ENCODE assay signal across 19 cellular contexts in genomic region chr5:174998131-174998730, GRCh38.
DNase-seq lines count a peak whose midpoint lies in the region; ATAC-seq and TF ChIP-seq lines count a peak whose summit lies in the region.
"Had no signal": no experiment of that assay in that cellular context is flagged by ENCODE, and none has a peak within 500 bp of the region (broad histone marks: within the 10 kb centered on the region; RNA-seq: fewer than 3 reads in every experiment).

No MANE protein-coding gene starts in this region.

- H3K27me3 Mint-ChIP-seq in activated naive CD4-positive, alpha-beta T cell treated with anti-CD3 and anti-CD28 coated beads for 36 hours (ENCODE audit: low read depth): peaks cover 2% of the 10 kb centered on the region
- H3K27me3 Mint-ChIP-seq in T-helper 17 cell: no peaks in the 10 kb centered on the region

- no peaks in the 10 kb centered on the region for H3K9me1 ChIP-seq in IMR-90 (ENCODE audit: insufficient read depth, low read length)

- H4K20me1 ChIP-seq in IMR-90 (ENCODE audit: insufficient read depth, low read length): no peaks in the 10 kb centered on the region

- no peak overlapping the region for H2BK15ac ChIP-seq in IMR-90 (ENCODE audit: low read depth, low read length)

- POLR2A ChIA-PET in IMR-90 (lab: Charles Lee; ENCODE audit: unreplicated experiment): no interaction called here

- no peak overlapping the region for H4K8ac ChIP-seq in IMR-90 (ENCODE audit: low read depth in 2 of 2, low read length in 2 of 2)

- no peak overlapping the region for H2AFZ ChIP-seq in IMR-90 (replicated peaks; ENCODE audit: low read length, poor library complexity)

- no peak overlapping the region for H4K91ac ChIP-seq in IMR-90 (ENCODE audit: insufficient read depth, low read depth, low read length)

- no peaks in the 10 kb centered on the region for H3K27me3 ChIP-seq in IMR-90 (ENCODE audit: control insufficient read depth, insufficient read depth, low read length)
- H3K27me3 ChIP-seq in tibial nerve: no peaks in the 10 kb centered on the region

- H3K9me3 Mint-ChIP-seq in activated naive CD4-positive, alpha-beta T cell treated with anti-CD3 and anti-CD28 coated beads for 36 hours: peaks cover 17% of the 10 kb centered on the region

- no peak for TF ChIP-seq RAD21 in IMR-90 (IDR thresholded peaks at IDR 0.05; ENCODE audit: low read length)

- H3K4ac ChIP-seq in IMR-90 (ENCODE audit: low read depth, low read length): no peak overlapping the region

- no peak overlapping the region for H2BK120ac ChIP-seq in IMR-90 (ENCODE audit: low read depth, low read length)

- no peak overlapping the region for H3K4me3 Mint-ChIP-seq in activated naive CD4-positive, alpha-beta T cell treated with anti-CD3 and anti-CD28 coated beads for 36 hours
- peak overlapping the region; percentile 46 for H3K4me3 Mint-ChIP-seq in T-helper 17 cell

- no peak for TF ChIP-seq EP300 in tibial nerve (IDR thresholded peaks at IDR 0.05)

- H3K4me3 ChIP-seq in IMR-90 (ENCODE audit: insufficient read depth, low read depth, low read length) (no peak overlapping the region), tibial nerve (no peak overlapping the region)
- H3K4me3 ChIP-seq: GM12878 had no signal

- H3K4me1 Mint-ChIP-seq in activated naive CD4-positive, alpha-beta T cell treated with anti-CD3 and anti-CD28 coated beads for 36 hours (ENCODE audit: low read depth): peaks cover 13% of the 10 kb centered on the region
- peaks cover 2% of the 10 kb centered on the region for H3K4me1 Mint-ChIP-seq in T-helper 17 cell

- no peak overlapping the region for H4K5ac ChIP-seq in IMR-90 (ENCODE audit: low read depth, low read length)

- no peak overlapping the region for H2AK9ac ChIP-seq in IMR-90 (replicated peaks; ENCODE audit: low read depth, low read length, poor library complexity)

- no TSS peak for BruUV-seq in IMR-90 (replicated peaks; lab: Mats Ljungman, UMichigan)

- TF ChIP-seq POLR2A in IMR-90 (IDR thresholded peaks at IDR 0.05; ENCODE audit: low read depth, low read length) (no peak), tibial nerve (IDR thresholded peaks at IDR 0.05) (no peak)

- H3K36me3 Mint-ChIP-seq in activated naive CD4-positive, alpha-beta T cell treated with anti-CD3 and anti-CD28 coated beads for 36 hours (ENCODE audit: low read depth): peaks cover 6% of the 10 kb centered on the region
- H3K36me3 Mint-ChIP-seq in T-helper 17 cell (ENCODE audit: low read depth): no peaks in the 10 kb centered on the region

- DNase-seq in activated naive CD4-positive, alpha-beta T cell treated with anti-CD3 and anti-CD28 coated beads for 36 hours: peak; percentile 40
- no peak for DNase-seq in activated naive CD4-positive, alpha-beta T cell treated with Interleukin-2 at 50 U/mL for 16 hours
- DNase-seq in IMR-90 (no peak), T-helper 17 cell (no peak), islet precursor cell (peak; percentile 15), tibial nerve (ENCODE audit: low spot score in 2 of 2) (no peak)
- DNase-seq in stimulated activated CD4-positive, alpha-beta T cell treated with anti-CD3 and anti-CD28 coated beads, Interleukin-4, amount 100 ng/mL, for 4 hours: no peak
- DNase-seq: C1 segment of cervical spinal cord, Caco-2, DMS53, HCEC 1CT, KG1, NCI-H1417 treated with DMSO at 0.1 percent for 48 hours, NCI-H2029, NCI-H2171 treated with DMSO at 0.1 percent for 48 hours, NCI-H82, SHP77 treated with DMSO at 0.1 percent for 48 hours had no signal

- no CpG with 5 or more reads among the region's 5 CpGs for WGBS in IMR-90 (ENCODE audit: extremely low coverage in 2 of 2, insufficient read length in 1 of 2), 2 experiments
- 83 to 94% methylated on average over 5 of the region's 5 CpGs for WGBS in tibial nerve, 2 donors

- H2AK5ac ChIP-seq in IMR-90 (ENCODE audit: low read depth, low read length): no peak overlapping the region

- no peak overlapping the region for H3K23ac ChIP-seq in IMR-90 (ENCODE audit: low read depth, low read length)

- intact Hi-C loops in activated naive CD4-positive, alpha-beta T cell treated with anti-CD3 and anti-CD28 coated beads for 36 hours (cut with micrococcal nuclease): no loop called here
- intact Hi-C loops in IMR-90 (cut with micrococcal nuclease): no loop called here

- H3K18ac ChIP-seq in IMR-90 (ENCODE audit: low read depth, low read length): no peak overlapping the region

- H3K4me2 ChIP-seq in IMR-90 (ENCODE audit: low read depth, low read length): no peak overlapping the region

- H3K9me3 ChIP-seq in IMR-90 (ENCODE audit: control insufficient read depth, insufficient read depth, low read length) (peaks cover 2% of the 10 kb centered on the region), T-helper 17 cell (ENCODE audit: control insufficient read depth, low read length, poor library complexity, severe bottlenecking) (peaks cover 4% of the 10 kb centered on the region), tibial nerve (peaks cover 0 to 22% (median 0%) of the 10 kb centered on the region in 4 donors)
- H3K9me3 ChIP-seq: Caco-2 had no signal

- H3K4me1 ChIP-seq in IMR-90 (ENCODE audit: control insufficient read depth, insufficient read depth, low read length): no peaks in the 10 kb centered on the region
- H3K4me1 ChIP-seq in tibial nerve: no peaks in the 10 kb centered on the region
- H3K4me1 ChIP-seq: Caco-2 had no signal

- no peaks in the 10 kb centered on the region for H3K36me3 ChIP-seq in IMR-90 (ENCODE audit: control insufficient read depth, insufficient read depth, low read length)
- H3K36me3 ChIP-seq in tibial nerve: no peaks in the 10 kb centered on the region

- H3K27ac ChIP-seq in IMR-90 (ENCODE audit: insufficient read depth, low read length) (no peak overlapping the region), tibial nerve (no peak overlapping the region)

- dilution Hi-C loops in IMR-90 (cut with HindIII; ENCODE audit: low sequenced_read_pairs, unreplicated experiment): no loop called here

- H3K27ac Mint-ChIP-seq in activated naive CD4-positive, alpha-beta T cell treated with anti-CD3 and anti-CD28 coated beads for 36 hours: no peak overlapping the region
- H3K27ac Mint-ChIP-seq in T-helper 17 cell: no peak overlapping the region

- H3K56ac ChIP-seq in IMR-90 (ENCODE audit: extremely low read depth, insufficient read depth, low read length): no peak overlapping the region

- CTCF ChIA-PET in activated naive CD4-positive, alpha-beta T cell treated with anti-CD3 and anti-CD28 coated beads for 36 hours (lab: Charles Lee): interaction anchor here (1.1 kb wide), 1 partner anchor 14 kb away, joined by 4 read pairs; no protein-coding TSS in a partner anchor
- CTCF ChIA-PET in IMR-90 (lab: Yijun Ruan, JAX): interaction anchor here (0.7 kb wide), 1 partner anchor 349 kb away, joined by 3 read pairs; no protein-coding TSS in a partner anchor

- no peak for TF ChIP-seq CTCF in IMR-90 (conservative IDR thresholded peaks at IDR 0.05; ENCODE audit: low read depth, low read length)
- TF ChIP-seq CTCF in tibial nerve (IDR thresholded peaks at IDR 0.05): no peak

- H2BK5ac ChIP-seq in IMR-90 (ENCODE audit: low read depth, low read length, poor library complexity, severe bottlenecking): no peak overlapping the region

- no peaks in the 10 kb centered on the region for H3K79me1 ChIP-seq in IMR-90 (ENCODE audit: low read depth in 1 of 2, low read length in 2 of 2)

- H3K14ac ChIP-seq in IMR-90 (replicated peaks; ENCODE audit: low read depth, low read length): no peak overlapping the region

- ATAC-seq in IMR-90 (ENCODE audit: low read depth) (no peak), T-helper 17 cell (peak; percentile 57), GM19023 (IDR thresholded peaks at IDR 0.05; ENCODE audit: unreplicated experiment) (no peak)
- ATAC-seq: GM12878 had no signal

- no peak overlapping the region for H2BK20ac ChIP-seq in IMR-90 (ENCODE audit: low read depth, low read length)

- no peak overlapping the region for H3K9ac ChIP-seq in IMR-90 (ENCODE audit: low read depth, low read length)

- in situ Hi-C loops in IMR-90 (cut with MboI; ENCODE audit: low sequenced_read_pairs): no loop called here

TF ChIP-seq in IMR-90, 13 proteins besides CTCF, POLR2A, EP300 and RAD21:
- TF ChIP-seq BHLHE40 (IDR thresholded peaks at IDR 0.05; ENCODE audit: low read depth, low read length) (no peak), MAFK (IDR thresholded peaks at IDR 0.05; ENCODE audit: low read depth, low read length) (peak; percentile 47; the same call in 1 of the 2 replicates)

Comparison
In these comparisons a context has a peak if more than half of its experiments do, and no peak if none do; other contexts are left out.
1. DNase-seq: peak in activated naive CD4-positive, alpha-beta T cell treated with anti-CD3 and anti-CD28 coated beads for 36 hours (single experiment) and islet precursor cell (single experiment); none in activated naive CD4-positive, alpha-beta T cell treated with Interleukin-2 at 50 U/mL for 16 hours (single experiment), IMR-90 (single experiment), T-helper 17 cell (0 of 3), tibial nerve (0 of 2) and stimulated activated CD4-positive, alpha-beta T cell treated with anti-CD3 and anti-CD28 coated beads, Interleukin-4, amount 100 ng/mL, for 4 hours (0 of 2).